In genomic region chr18:62990653-62991052, GRCh38 we compare ENCODE assay signal across 27 cellular contexts.
"Had no signal": no experiment of that assay in that cellular context is flagged by ENCODE, and none has a peak within 500 bp of the region (broad histone marks: within the 10 kb centered on the region; RNA-seq: fewer than 3 reads in every experiment).

No MANE protein-coding gene starts in this region.

- H3K4me3 Mint-ChIP-seq: natural killer cell; nephron; neural progenitor cell; stimulated activated effector memory CD8-positive, alpha-beta T cell treated with anti-CD3 and anti-CD28 coated beads, Interleukin-12 subunit alpha, Interleukin-12 subunit beta, amount 100 ng/mL, for 72 hours; stimulated activated naive B cell treated with anti-CD40 and anti-IgM and Interleukin-4, amounts not matched to agents 10 μg/mL and 1 μg/mL and 100 μg/mL, for 72 hours; stimulated activated naive CD8-positive, alpha-beta T cell treated with anti-CD3 and anti-CD28 coated beads, Interleukin-15, Interleukin-2, amounts not matched to agents 100 ng/mL and 50 ng/mL, for 24 hours had no signal

- H3K9me3 ChIP-seq: ovary, psoas muscle, right lobe of liver, sigmoid colon, stomach, thoracic aorta, thyroid gland, tibial nerve, upper lobe of right lung, uterus had no signal

- DNase-seq: natural killer cell; occipital lobe; ovary; posterior cingulate gyrus; psoas muscle; right cardiac atrium; right lobe of liver; sigmoid colon; small intestine; stimulated activated CD4-positive, alpha-beta T cell treated with anti-CD3 and anti-CD28 coated beads, Interleukin-15, amount 100 ng/mL, for 24 hours; stimulated activated CD4-positive, alpha-beta T cell treated with anti-CD3 and anti-CD28 coated beads, Interleukin-2, amount 100 ng/mL, for 24 hours; stimulated activated CD4-positive, alpha-beta T cell treated with anti-CD3 and anti-CD28 coated beads, Interleukin-2, amount 100 ng/mL, for 48 hours; stimulated activated CD4-positive, alpha-beta T cell treated with anti-CD3 and anti-CD28 coated beads, Interleukin-4, amount 100 ng/mL, for 24 hours; stimulated activated naive B cell treated with anti-CD40 and anti-IgM and Interleukin-4, amounts not matched to agents 10 μg/mL and 1 μg/mL and 100 μg/mL, for 72 hours; stimulated activated naive CD4-positive, alpha-beta T cell treated with Interleukin-2 at 50 U/mL for 16 hours; stomach; thyroid gland; trophoblast cell; upper lobe of right lung; uterus had no signal

- H3K27ac Mint-ChIP-seq: natural killer cell; nephron; neural progenitor cell; progenitor cell of endocrine pancreas; stimulated activated effector memory CD8-positive, alpha-beta T cell treated with anti-CD3 and anti-CD28 coated beads, Interleukin-12 subunit alpha, Interleukin-12 subunit beta, amount 100 ng/mL, for 72 hours; stimulated activated naive B cell treated with anti-CD40 and anti-IgM and Interleukin-4, amounts not matched to agents 10 μg/mL and 1 μg/mL and 100 μg/mL, for 72 hours; stimulated activated naive CD8-positive, alpha-beta T cell treated with anti-CD3 and anti-CD28 coated beads, Interleukin-15, Interleukin-2, amounts not matched to agents 100 ng/mL and 50 ng/mL, for 24 hours had no signal

- H3K36me3 Mint-ChIP-seq: natural killer cell; neural progenitor cell; stimulated activated effector memory CD8-positive, alpha-beta T cell treated with anti-CD3 and anti-CD28 coated beads, Interleukin-12 subunit alpha, Interleukin-12 subunit beta, amount 100 ng/mL, for 72 hours had no signal

- H3K9me3 Mint-ChIP-seq: natural killer cell; nephron; neural progenitor cell; stimulated activated effector memory CD8-positive, alpha-beta T cell treated with anti-CD3 and anti-CD28 coated beads, Interleukin-12 subunit alpha, Interleukin-12 subunit beta, amount 100 ng/mL, for 72 hours; stimulated activated naive CD8-positive, alpha-beta T cell treated with anti-CD3 and anti-CD28 coated beads, Interleukin-15, Interleukin-2, amounts not matched to agents 100 ng/mL and 50 ng/mL, for 24 hours had no signal

- ATAC-seq: natural killer cell; psoas muscle; right cardiac atrium; right lobe of liver; stimulated activated effector memory CD8-positive, alpha-beta T cell treated with anti-CD3 and anti-CD28 coated beads, Interleukin-12 subunit alpha, Interleukin-12 subunit beta, amount 100 ng/mL, for 72 hours; stimulated activated naive B cell treated with anti-CD40 and anti-IgM and Interleukin-4, amounts not matched to agents 10 μg/mL and 1 μg/mL and 100 μg/mL, for 72 hours; upper lobe of right lung had no signal

- H3K4me1 Mint-ChIP-seq: natural killer cell; stimulated activated effector memory CD8-positive, alpha-beta T cell treated with anti-CD3 and anti-CD28 coated beads, Interleukin-12 subunit alpha, Interleukin-12 subunit beta, amount 100 ng/mL, for 72 hours; stimulated activated naive B cell treated with anti-CD40 and anti-IgM and Interleukin-4, amounts not matched to agents 10 μg/mL and 1 μg/mL and 100 μg/mL, for 72 hours had no signal
